8 cellular contexts compared by ENCODE assay signal in genomic region chr4:110516106-110516922, GRCh38. TPM values are rescaled to one million over a fixed set of nuclear protein-coding genes. Genes with fewer than 3 reads are reported as not detected.
A peak's percentile ranks its signal among the peaks of the same experiment; 100 is the strongest.
DNase-seq lines count a peak whose midpoint lies in the region; ATAC-seq and TF ChIP-seq lines count a peak whose summit lies in the region.

No MANE protein-coding gene starts in this region.

- ATAC-seq in GM21390 (IDR thresholded peaks at IDR 0.05; ENCODE audit: unreplicated experiment) = peak; percentile 86

- H2BK5ac ChIP-seq in trophoblast cell (ENCODE audit: low read depth, low read length, poor library complexity) = no peak overlapping the region

- no peaks in the 10 kb centered on the region for H3K79me1 ChIP-seq in trophoblast cell (ENCODE audit: low read length)

- H3K4ac ChIP-seq in trophoblast cell (ENCODE audit: low read depth, low read length) = no peak overlapping the region

- H3K9me3 ChIP-seq in trophoblast cell (ENCODE audit: insufficient read depth, low read depth, low read length) = no peaks in the 10 kb centered on the region
- H3K9me3 ChIP-seq in tibial artery = no peaks in the 10 kb centered on the region

- DNase-seq in DMS114 treated with DMSO at 0.1 percent for 48 hours (lab: John Stamatoyannopoulos, UW; ENCODE audit: unreplicated experiment) (peak; percentile 32), HuH-7 (ENCODE audit: low spot score) (peak; percentile 41), SHP77 (lab: John Stamatoyannopoulos, UW) (peak; percentile 48 to 61), germinal center (ENCODE audit: low spot score) (peak; percentile 39), trophoblast cell (peak; percentile 85 to 86), tibial artery (peak; percentile 47 to 70)
- peak; percentile 56 for DNase-seq in activated gamma-delta T cell treated with anti-CD3 and anti-CD28 coated beads, Interleukin-2, amount 50 U/mL, for 16 hours (ENCODE audit: low read depth)

- no peak overlapping the region for H3K4me2 ChIP-seq in trophoblast cell (ENCODE audit: low read length)

- no peak overlapping the region for H3K14ac ChIP-seq in trophoblast cell (ENCODE audit: low read length)

- intact Hi-C loops in tibial artery (cut with DNase I; ENCODE audit: low total_unique reads) = loop anchor here (5.0 kb wide), 1 partner anchor 519 kb away; no protein-coding TSS in a partner anchor

- no peak overlapping the region for H2AK5ac ChIP-seq in trophoblast cell (ENCODE audit: low read length)

- H2BK120ac ChIP-seq in trophoblast cell (ENCODE audit: insufficient read depth, low read length, poor library complexity) = no peak overlapping the region

- H3K18ac ChIP-seq in trophoblast cell (ENCODE audit: low read length) = no peak overlapping the region

- H3K9ac ChIP-seq in trophoblast cell (ENCODE audit: low read length) = no peak overlapping the region

- WGBS in trophoblast cell (ENCODE audit: extremely low coverage, insufficient coverage, insufficient read length) = no CpG with 5 or more reads among the region's 8 CpGs

- H4K91ac ChIP-seq in trophoblast cell (ENCODE audit: low read depth, low read length) = no peak overlapping the region

- no peak overlapping the region for H3K23ac ChIP-seq in trophoblast cell (ENCODE audit: low read length)

- H3K4me3 ChIP-seq in trophoblast cell (ENCODE audit: low read depth, low read length) (no peak overlapping the region), tibial artery (peak overlapping the region; percentile 40 to 42)

- H3K27me3 ChIP-seq in trophoblast cell (ENCODE audit: insufficient read depth, low read length) (no peaks in the 10 kb centered on the region), tibial artery (peaks cover 0 to 3% of the 10 kb centered on the region in 2 donors)

- peak; percentile 41 to 56 for TF ChIP-seq CTCF in tibial artery (IDR thresholded peaks at IDR 0.05)

- H2AFZ ChIP-seq in trophoblast cell (ENCODE audit: insufficient read depth, low read length, poor library complexity) = no peak overlapping the region

- H3K4me1 ChIP-seq in trophoblast cell (ENCODE audit: control insufficient read depth in 1 of 2, insufficient read depth in 2 of 2, low read length in 2 of 2) = no peaks in the 10 kb centered on the region
- no peaks in the 10 kb centered on the region for H3K4me1 ChIP-seq in tibial artery

- no peak overlapping the region for H3K27ac ChIP-seq in trophoblast cell (ENCODE audit: low read depth, low read length)
- H3K27ac ChIP-seq in tibial artery = no peak overlapping the region

- H3K36me3 ChIP-seq in trophoblast cell (ENCODE audit: control insufficient read depth in 1 of 2, insufficient read depth in 2 of 2, low read length in 2 of 2) (peaks cover 3 to 5% of the 10 kb centered on the region in 2 experiments), tibial artery (no peaks in the 10 kb centered on the region)

- no peak overlapping the region for H4K12ac ChIP-seq in trophoblast cell (ENCODE audit: low read depth, low read length)

- H2BK12ac ChIP-seq in trophoblast cell (ENCODE audit: low read length) = no peak overlapping the region

- H4K8ac ChIP-seq in trophoblast cell (ENCODE audit: low read depth, low read length) = no peak overlapping the region

- no peaks in the 10 kb centered on the region for H3K79me2 ChIP-seq in trophoblast cell (ENCODE audit: control insufficient read depth, insufficient read depth, low read length, poor library complexity)

RNA-seq across cellular contexts. Expression of gene ENPEP, which starts 40.4 kb away (rescaled TPM):
- 20.1 and 20.5 TPM in 2 replicates for polyA plus RNA-seq in trophoblast cell (2013)

Comparison
In these comparisons a context has a peak if more than half of its experiments do, and no peak if none do; other contexts are left out.
1. DNase-seq: peak in every context shown above with its lines; median percentile 86 in trophoblast cell; 58 in tibial artery; 56 in activated gamma-delta T cell treated with anti-CD3 and anti-CD28 coated beads, Interleukin-2, amount 50 U/mL, for 16 hours; 54 in SHP77; 41 in HuH-7; 39 in germinal center; 32 in DMS114 treated with DMSO at 0.1 percent for 48 hours.